In the genomic region with DNA sequence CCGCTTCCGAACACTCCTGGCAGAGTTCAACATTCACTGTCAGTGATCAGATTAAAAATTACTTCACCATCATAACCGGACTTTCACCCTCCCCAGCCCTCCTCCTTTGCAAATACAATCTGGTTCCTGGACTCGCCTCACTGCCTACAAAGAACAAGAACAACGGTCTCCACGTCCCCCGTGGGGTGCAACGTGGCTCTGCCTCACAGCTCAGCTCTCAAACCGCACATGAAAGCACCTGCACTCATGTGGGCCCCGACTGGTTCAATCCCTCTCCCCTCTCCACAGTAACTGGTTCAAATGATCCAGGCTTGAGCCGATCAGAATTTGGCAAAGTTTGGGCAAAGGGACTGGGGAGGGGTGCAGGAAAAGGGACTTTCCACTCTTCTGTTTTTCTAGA, we compare ENCODE assay signal across 15 cellular contexts. TPM values are rescaled to one million over a fixed set of nuclear protein-coding genes. Genes with fewer than 3 reads are reported as not detected.
DNase-seq lines count a peak whose midpoint lies in the region; ATAC-seq and TF ChIP-seq lines count a peak whose summit lies in the region.
"Had no signal": no experiment of that assay in that cellular context is flagged by ENCODE, and none has a peak within 500 bp of the region (broad histone marks: within the 10 kb centered on the region; RNA-seq: fewer than 3 reads in every experiment).

No MANE protein-coding gene starts in this region.

- DNase-seq in DMS53 (lab: John Stamatoyannopoulos, UW) (peak; percentile 35), DMS53 treated with DMSO at 0.1 percent for 48 hours (lab: John Stamatoyannopoulos, UW; ENCODE audit: unreplicated experiment) (no peak), esophagus muscularis mucosa (ENCODE audit: extremely low spot score) (no peak), ureter (ENCODE audit: low spot score) (peak; percentile 60), AML-193 (lab: John Stamatoyannopoulos, UW) (no peak), NCI-H2029 (lab: John Stamatoyannopoulos, UW) (no peak)
- DNase-seq: activated CD8-positive, alpha-beta memory T cell treated with anti-CD3 and anti-CD28 coated beads, Interleukin-2, amount 10 ng/mL, durations not matched to agents 7 days and 5 days; activated naive CD8-positive, alpha-beta T cell treated with anti-CD3 and anti-CD28 coated beads, Interleukin-2, amount 50 U/mL, for 24 hours; DMS153; stimulated activated CD4-positive, alpha-beta T cell treated with anti-CD3 and anti-CD28 coated beads, Interleukin-12 subunit alpha, Interleukin-12 subunit beta, amount 100 ng/mL, for 4 hours; stimulated activated CD8-positive, alpha-beta memory T cell treated with anti-CD3 and anti-CD28 coated beads, Interleukin-4, amount 100 ng/mL, for 48 hours; T-cell had no signal

- TF ChIP-seq POLR2A in esophagus muscularis mucosa (IDR thresholded peaks at IDR 0.05; ENCODE audit: low read depth), result no peak

- intact Hi-C loops in esophagus muscularis mucosa (cut with DNase I), result no loop called here

- H3K4me3 ChIP-seq in esophagus muscularis mucosa (no peak overlapping the region), mucosa of rectum (ENCODE audit: low read length in 2 of 2) (no peak overlapping the region)

- 64% methylated on average over 11 of the region's 11 CpGs for WGBS in esophagus muscularis mucosa

- H3K27me3 ChIP-seq in esophagus muscularis mucosa (no peaks in the 10 kb centered on the region), mucosa of rectum (ENCODE audit: control insufficient read depth in 2 of 2, insufficient read depth in 2 of 2, low read length in 2 of 2) (no peaks in the 10 kb centered on the region)

- H3K27ac ChIP-seq in esophagus muscularis mucosa (replicated peaks in 1 of 4) (peak overlapping the region; percentile 43 to 75 (median 58)), mucosa of rectum (ENCODE audit: low read depth in 2 of 2, low read length in 2 of 2) (peak overlapping the region; percentile 68 to 79)
- H3K27ac ChIP-seq: 22Rv1 had no signal

- H3K9me3 ChIP-seq in esophagus muscularis mucosa (no peaks in the 10 kb centered on the region), mucosa of rectum (ENCODE audit: control insufficient read depth in 2 of 2, low read length in 2 of 2) (no peaks in the 10 kb centered on the region)

- no peak for TF ChIP-seq CTCF in esophagus muscularis mucosa (IDR thresholded peaks at IDR 0.05)

- peaks cover 4 to 48% (median 28%) of the 10 kb centered on the region in 4 donors for H3K4me1 ChIP-seq in esophagus muscularis mucosa
- H3K4me1 ChIP-seq in mucosa of rectum (ENCODE audit: control insufficient read depth in 2 of 2, insufficient read depth in 2 of 2, low read length in 2 of 2), result peaks cover 22 to 34% of the 10 kb centered on the region in 2 donors

- H3K9ac ChIP-seq in mucosa of rectum (ENCODE audit: low read depth in 1 of 2, low read length in 2 of 2), result peak overlapping the region; percentile 32 to 49

- TF ChIP-seq EP300 in esophagus muscularis mucosa (IDR thresholded peaks at IDR 0.05), result no peak

- H3K36me3 ChIP-seq in esophagus muscularis mucosa (peaks cover 24 to 80% (median 56%) of the 10 kb centered on the region in 4 donors), mucosa of rectum (ENCODE audit: control insufficient read depth in 2 of 2, insufficient read depth in 2 of 2, low read length in 2 of 2) (peaks cover 26 to 33% of the 10 kb centered on the region in 2 donors)

- no peak for ATAC-seq in HG03521 (IDR thresholded peaks at IDR 0.05; ENCODE audit: unreplicated experiment)
- ATAC-seq: activated CD8-positive, alpha-beta memory T cell treated with anti-CD3 and anti-CD28 coated beads, Interleukin-2, amount 10 ng/mL, durations not matched to agents 7 days and 5 days; activated naive CD8-positive, alpha-beta T cell treated with anti-CD3 and anti-CD28 coated beads, Interleukin-2, amount 50 U/mL, for 24 hours; T-cell had no signal

RNA-seq across cellular contexts. Expression of gene ASB13, which starts 21.0 kb away (rescaled TPM):
- 10 to 100 TPM; 15.4 to 24.0 (median 17.4) TPM for total RNA-seq in esophagus muscularis mucosa
- 33.8 TPM for total RNA-seq in ureter

RNA-seq across cellular contexts. Expression of gene TASOR2, which starts 39.3 kb away (rescaled TPM):
- total RNA-seq in esophagus muscularis mucosa, result 10 to 100 TPM; 56.9 to 66.3 (median 63.9) TPM
- 99.2 TPM for total RNA-seq in ureter

Comparison
In these comparisons a context has a peak if more than half of its experiments do, and no peak if none do; other contexts are left out.
1. DNase-seq: peak in DMS53 (single experiment) and ureter (single experiment); none in DMS53 treated with DMSO at 0.1 percent for 48 hours (single experiment), esophagus muscularis mucosa (single experiment), AML-193 (0 of 2) and NCI-H2029 (single experiment).